8 cellular contexts compared by ENCODE assay signal in genomic region chr13:59318320-59318930, GRCh38.
DNase-seq lines count a peak whose midpoint lies in the region; ATAC-seq and TF ChIP-seq lines count a peak whose summit lies in the region.

No MANE protein-coding gene starts in this region.

- no peaks in the 10 kb centered on the region for H3K27me3 ChIP-seq in CD4-positive, alpha-beta memory T cell (ENCODE audit: insufficient read depth, low read length)
- 0 out of 2 replicates have a peak, but pooled peaks cover 4% of the 10 kb centered on the region for H3K27me3 ChIP-seq in PC-3 (ENCODE audit: low read length)

- no peak overlapping the region for H3K27ac ChIP-seq in CD4-positive, alpha-beta memory T cell (ENCODE audit: low read depth, low read length)
- no peak overlapping the region for H3K27ac ChIP-seq in PC-3 (ENCODE audit: low read length)

- intact Hi-C loops in CD4-positive, alpha-beta memory T cell (cut with micrococcal nuclease): no loop called here
- intact Hi-C loops in PC-3 (cut with micrococcal nuclease): loop anchor here (10.0 kb wide), 1 partner anchor 1694 kb away; no protein-coding TSS in a partner anchor
- intact Hi-C loops in posterior vena cava (cut with DNase I): no loop called here

- no TSS peak for BruUV-seq in PC-3 (replicated peaks; lab: Mats Ljungman, UMichigan)

- H3K9me3 ChIP-seq in CD4-positive, alpha-beta memory T cell (ENCODE audit: control insufficient read depth in 1 of 2, low read length in 2 of 2): no peaks in the 10 kb centered on the region
- no peaks in the 10 kb centered on the region for H3K9me3 ChIP-seq in PC-3 (ENCODE audit: low read length)

- H3K9me3 Mint-ChIP-seq in CD4-positive, alpha-beta memory T cell: peaks cover 0 to 2% (median 0%) of the 10 kb centered on the region in 8 donors

- TF ChIP-seq CTCF in PC-3 (conservative IDR thresholded peaks at IDR 0.05; ENCODE audit: low read depth, low read length): peak; percentile 72

- H3K4me2 ChIP-seq in PC-3 (ENCODE audit: low read length): no peak overlapping the region

- H2AFZ ChIP-seq in PC-3 (ENCODE audit: low read length): no peak overlapping the region

- H3K36me3 ChIP-seq in CD4-positive, alpha-beta memory T cell (ENCODE audit: insufficient read depth, low read length): no peaks in the 10 kb centered on the region
- H3K36me3 ChIP-seq in PC-3 (ENCODE audit: low read depth, low read length): no peaks in the 10 kb centered on the region; the same call in 1 of the 2 replicates

- H3K36me3 Mint-ChIP-seq in CD4-positive, alpha-beta memory T cell: no peaks in the 10 kb centered on the region

- ATAC-seq in GM19324 (IDR thresholded peaks at IDR 0.05; ENCODE audit: low FRiP score, unreplicated experiment) (peak; percentile 73), PC-3 (peak; percentile 38; the same call in 1 of the 2 replicates), HG03571 (IDR thresholded peaks at IDR 0.05; ENCODE audit: unreplicated experiment) (no peak)

- no peak overlapping the region for H3K4me3 Mint-ChIP-seq in CD4-positive, alpha-beta memory T cell

- no peak overlapping the region for H3K27ac Mint-ChIP-seq in CD4-positive, alpha-beta memory T cell

- peak in 4 of 5 donors; percentile 21 to 29 (median 28) for DNase-seq in CD4-positive, alpha-beta memory T cell
- DNase-seq in HT1080 (ENCODE audit: low read depth) (peak; percentile 52), PC-3 (peak; percentile 65), glomerular visceral epithelial cell (ENCODE audit: extremely low spot score) (peak; percentile 55), posterior vena cava (ENCODE audit: low spot score) (peak; percentile 90)
- peak; percentile 72 for DNase-seq in activated effector memory CD4-positive, alpha-beta T cell treated with anti-CD3 and anti-CD28 coated beads, Interleukin-2, amount 50 U/mL, for 16 hours

- POLR2A ChIA-PET in CD4-positive, alpha-beta memory T cell (lab: Charles Lee; ENCODE audit: partially characterized antibody): no interaction called here
- POLR2A ChIA-PET in PC-3 (lab: Charles Lee; ENCODE audit: unreplicated experiment): no interaction called here

- no peaks in the 10 kb centered on the region for H4K20me1 ChIP-seq in PC-3 (ENCODE audit: low read length)

- H3K4me3 ChIP-seq in CD4-positive, alpha-beta memory T cell (ENCODE audit: low read length in 2 of 2): no peak overlapping the region
- no peak overlapping the region for H3K4me3 ChIP-seq in PC-3 (ENCODE audit: low read length)

- H3K27me3 Mint-ChIP-seq in CD4-positive, alpha-beta memory T cell: peaks cover 1 to 6% of the 10 kb centered on the region in 2 donors

- H3K79me2 ChIP-seq in PC-3 (ENCODE audit: low read length): no peaks in the 10 kb centered on the region

- CTCF ChIA-PET in CD4-positive, alpha-beta memory T cell (lab: Charles Lee; ENCODE audit: partially characterized antibody): interaction anchor here (0.8 to 4.2 kb wide), 6 partner anchors 8 to 1106 kb away, joined by 3 to 15 read pairs (median 4); no protein-coding TSS in a partner anchor
- CTCF ChIA-PET in PC-3 (lab: Charles Lee): interaction anchor here (0.6 kb wide), 1 partner anchor 50 kb away, joined by 3 read pairs; no protein-coding TSS in a partner anchor

- H3K4me1 Mint-ChIP-seq in CD4-positive, alpha-beta memory T cell: no peaks in the 10 kb centered on the region

- no peak overlapping the region for H3K9ac ChIP-seq in PC-3 (ENCODE audit: low read length)

- no peaks in the 10 kb centered on the region for H3K4me1 ChIP-seq in CD4-positive, alpha-beta memory T cell (ENCODE audit: insufficient read depth, low read length)
- H3K4me1 ChIP-seq in PC-3 (ENCODE audit: insufficient read depth, low read length): no peaks in the 10 kb centered on the region

- no peaks in the 10 kb centered on the region for H3F3A ChIP-seq in PC-3 (ENCODE audit: low read length, unreplicated experiment)

- H3K9me2 ChIP-seq in PC-3 (replicated peaks; ENCODE audit: low read length): no peaks in the 10 kb centered on the region

Comparison
In these comparisons a context has a peak if more than half of its experiments do, and no peak if none do; other contexts are left out.
1. DNase-seq: peak in every context shown above with its lines; median percentile 90 in posterior vena cava; 72 in activated effector memory CD4-positive, alpha-beta T cell treated with anti-CD3 and anti-CD28 coated beads, Interleukin-2, amount 50 U/mL, for 16 hours; 65 in PC-3; 55 in glomerular visceral epithelial cell; 52 in HT1080; 28 in CD4-positive, alpha-beta memory T cell.